ENCODE assay signal across 8 cellular contexts in the genomic region with DNA sequence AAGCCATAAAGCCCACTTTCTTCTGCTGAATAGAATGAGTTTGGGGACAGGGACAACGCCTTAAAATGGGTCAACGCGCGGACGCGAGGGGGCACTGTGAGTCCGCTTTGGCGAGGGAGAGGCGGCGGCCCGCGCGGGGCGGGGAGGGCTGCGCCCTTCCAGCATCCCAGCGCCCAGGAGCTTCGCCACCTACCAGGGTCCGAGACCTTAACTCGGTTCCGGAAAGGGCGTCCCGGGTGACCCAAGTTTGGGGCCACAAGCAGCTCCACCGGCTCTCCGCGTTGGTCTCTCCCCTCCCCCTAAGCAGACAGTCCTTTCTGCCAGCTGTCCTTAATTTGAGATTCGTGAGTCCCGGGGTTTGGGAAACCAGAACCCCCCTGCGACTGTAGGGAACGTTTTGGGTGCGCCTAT. TPM values are rescaled to one million over a fixed set of nuclear protein-coding genes. Genes with fewer than 3 reads are reported as not detected.
A peak's percentile ranks its signal among the peaks of the same experiment; 100 is the strongest.
DNase-seq lines count a peak whose midpoint lies in the region; ATAC-seq and TF ChIP-seq lines count a peak whose summit lies in the region.

No MANE protein-coding gene starts in this region.

- no TSS peak for BruUV-seq in A673 (replicated peaks; lab: Mats Ljungman, UMichigan)

- CTCF ChIA-PET in A673 (lab: Charles Lee) = interaction anchor here (0.5 to 1.1 kb wide), 6 partner anchors 314 to 673 kb away, joined by 3 to 8 read pairs (median 6); no protein-coding TSS in a partner anchor

- no peak overlapping the region for H3K27ac ChIP-seq in A673 (ENCODE audit: low read depth, low read length, poor library complexity, severe bottlenecking)
- no peak overlapping the region for H3K27ac ChIP-seq in iPS-18a (ENCODE audit: low read length)

- H3K27me3 ChIP-seq in A673 (replicated peaks; ENCODE audit: insufficient read depth, low read depth, low read length, poor library complexity) (peaks cover 12% of the 10 kb centered on the region), iPS-18a (ENCODE audit: control insufficient read depth, insufficient read depth, low read length) (peaks cover 100% of the 10 kb centered on the region), skeletal muscle satellite cell (ENCODE audit: control insufficient read depth, insufficient read depth, low read length) (peaks cover 11% of the 10 kb centered on the region)

- ATAC-seq in HG03571 (IDR thresholded peaks at IDR 0.05; ENCODE audit: unreplicated experiment) = peak; percentile 27

- H3K4me2 ChIP-seq in skeletal muscle satellite cell (ENCODE audit: low read length) = peak overlapping the region; percentile 100

- H3K36me3 ChIP-seq in A673 (ENCODE audit: insufficient read depth, low read length, poor library complexity, severe bottlenecking) (no peaks in the 10 kb centered on the region), iPS-18a (ENCODE audit: control insufficient read depth, low read depth, low read length) (no peaks in the 10 kb centered on the region), skeletal muscle satellite cell (ENCODE audit: insufficient read depth, low read length) (no peaks in the 10 kb centered on the region)

- H3K27ac Mint-ChIP-seq in brain = peak overlapping the region; percentile 16 to 93 (median 73)

- intact Hi-C loops in A673 (cut with micrococcal nuclease; ENCODE audit: unreplicated experiment) = loop anchor here (1.0 to 10.0 kb wide), 9 partner anchors 136 to 956 kb away; no protein-coding TSS in a partner anchor

- H3K9me3 Mint-ChIP-seq in brain = peaks cover 0 to 6% (median 0%) of the 10 kb centered on the region in 5 experiments

- POLR2A ChIA-PET in A673 (lab: Charles Lee; ENCODE audit: low non-redundant PET) = no interaction called here

- TF ChIP-seq CTCF in A673 (conservative IDR thresholded peaks at IDR 0.05; ENCODE audit: low read depth, low read length) = peak; percentile 94
- peak; percentile 75 for TF ChIP-seq CTCF in GM13977 (IDR thresholded peaks at IDR 0.05; ENCODE audit: extremely low read depth, insufficient read depth, missing control alignments)
- TF ChIP-seq CTCF in brain (conservative IDR thresholded peaks at IDR 0.05) = peak; percentile 98 to 99

- H3K36me3 Mint-ChIP-seq in brain = no peaks in the 10 kb centered on the region

- peak overlapping the region; percentile 86 to 91 (median 89) for H3K4me3 Mint-ChIP-seq in brain

- H3K4me1 ChIP-seq in A673 (ENCODE audit: insufficient read depth, low read length, poor library complexity, severe bottlenecking) (peaks cover 8% of the 10 kb centered on the region), iPS-18a (ENCODE audit: control insufficient read depth, low read depth, low read length) (peaks cover 20% of the 10 kb centered on the region), skeletal muscle satellite cell (ENCODE audit: control insufficient read depth, insufficient read depth, low read length) (peaks cover 8% of the 10 kb centered on the region)

- H3K4me1 Mint-ChIP-seq in brain = peaks cover 34% of the 10 kb centered on the region

- H3K4me3 ChIP-seq in A673 (ENCODE audit: low read depth, low read length, poor library complexity, severe bottlenecking) (peak overlapping the region; percentile 78), iPS-18a (ENCODE audit: low read length) (peak overlapping the region; percentile 73), skeletal muscle satellite cell (ENCODE audit: low read length) (peak overlapping the region; percentile 95)

- H3K9me3 ChIP-seq in A673 (ENCODE audit: low read depth, low read length, poor library complexity, severe bottlenecking) = no peaks in the 10 kb centered on the region
- no peaks in the 10 kb centered on the region for H3K9me3 ChIP-seq in iPS-18a (ENCODE audit: control insufficient read depth, low read depth, low read length)
- no peaks in the 10 kb centered on the region for H3K9me3 ChIP-seq in skeletal muscle satellite cell (replicated peaks; ENCODE audit: low read length)

- no peak overlapping the region for H3K9ac ChIP-seq in iPS-18a (ENCODE audit: low read length)
- peak overlapping the region; percentile 82 for H3K9ac ChIP-seq in skeletal muscle satellite cell (ENCODE audit: low read depth, low read length)

- DNase-seq in A673 (ENCODE audit: low spot score) (peak; percentile 83), GM13977 (ENCODE audit: low spot score) (peak; percentile 80), RKO (ENCODE audit: low spot score) (peak; percentile 49), DMS79 treated with DMSO at 0.1 percent for 48 hours (lab: John Stamatoyannopoulos, UW) (no peak)

- H3K27me3 Mint-ChIP-seq in brain = peaks cover 64% of the 10 kb centered on the region

- in situ Hi-C loops in GM13977 (cut with MboI; ENCODE audit: low pct_unique_long_range_greater_than_20kb, low sequenced_read_pairs, unreplicated experiment) = no loop called here

RNA-seq across cellular contexts. Expression of a gene that starts 1.8 kb away (rescaled TPM):
- total RNA-seq in A673 (2021) = 4.3 and 6.1 TPM in 2 replicates
- polyA plus RNA-seq in brain (ENCODE audit: insufficient read depth, low read depth, low replicate concordance) = 0.17 TPM
- total RNA-seq in skeletal muscle satellite cell (2012; rRNA removed) = under 0.01 and 0.22 TPM in 2 replicates
